In the genomic region with DNA sequence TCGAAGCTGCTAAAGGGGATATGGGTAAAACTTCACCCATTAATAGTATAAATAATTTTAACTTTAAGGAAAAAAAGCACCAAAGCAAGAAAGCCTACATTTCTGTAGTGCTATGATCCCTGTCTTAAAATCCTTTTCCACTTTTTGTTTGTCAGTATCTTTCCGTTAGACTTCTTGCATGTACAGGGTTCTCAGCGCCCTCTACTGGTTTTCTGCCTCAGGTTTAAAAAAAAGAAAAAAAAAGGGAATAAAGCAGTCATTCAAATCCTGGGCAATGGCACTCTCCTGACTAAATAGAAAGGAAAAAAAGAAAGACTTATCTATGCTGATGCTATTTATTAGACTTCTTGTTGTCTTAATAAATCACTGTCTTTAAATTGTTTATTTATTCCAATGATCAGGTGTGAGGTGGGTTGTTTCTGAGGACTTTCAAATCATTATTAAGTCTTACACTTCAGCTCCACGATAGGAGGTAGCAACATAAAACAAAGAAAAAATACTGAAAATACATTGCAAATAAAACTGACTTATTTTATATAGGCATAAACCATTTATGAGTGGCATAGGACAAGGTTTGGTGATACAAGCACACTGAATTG, we compare ENCODE assay signal across 9 cellular contexts.
DNase-seq lines count a peak whose midpoint lies in the region; ATAC-seq and TF ChIP-seq lines count a peak whose summit lies in the region.
"Had no signal": no experiment of that assay in that cellular context is flagged by ENCODE, and none has a peak within 500 bp of the region (broad histone marks: within the 10 kb centered on the region; RNA-seq: fewer than 3 reads in every experiment).

No MANE protein-coding gene starts in this region.

- DNase-seq in AG09309 (ENCODE audit: low read depth) (peak; percentile 46), GM12865 (ENCODE audit: low read depth) (peak; percentile 70), NCI-H1436 treated with DMSO at 0.1 percent for 48 hours (lab: John Stamatoyannopoulos, UW) (peak; percentile 28), SKM-1 (lab: John Stamatoyannopoulos, UW; ENCODE audit: unreplicated experiment) (peak; percentile 77), fibroblast of gingiva (ENCODE audit: low read depth) (peak; percentile 60), pons (ENCODE audit: low spot score) (peak; percentile 89), T-helper 9 cell (no peak)

- TF ChIP-seq CTCF in AG09309 (IDR thresholded peaks at IDR 0.05; ENCODE audit: control insufficient read depth, insufficient read depth, low read depth, low read length, missing control alignments) (peak; percentile 76), GM12865 (IDR thresholded peaks at IDR 0.05; ENCODE audit: insufficient read depth, low read depth, low read length, missing control alignments) (peak; percentile 65)

- H3K4me3 ChIP-seq in AG09309 (ENCODE audit: control insufficient read depth, low read depth, low read length) (no peak overlapping the region), GM12865 (ENCODE audit: low read depth, low read length) (no peak overlapping the region)
- H3K4me3 ChIP-seq: mucosa of descending colon had no signal

- ATAC-seq in HG03045 (IDR thresholded peaks at IDR 0.05; ENCODE audit: unreplicated experiment) = no peak
- ATAC-seq: mucosa of descending colon had no signal
